17 cellular contexts compared by ENCODE assay signal in genomic region chr14:55546212-55546874, GRCh38. TPM values are rescaled to one million over a fixed set of nuclear protein-coding genes. Genes with fewer than 3 reads are reported as not detected.
DNase-seq lines count a peak whose midpoint lies in the region; ATAC-seq, FAIRE-seq and TF ChIP-seq lines count a peak whose summit lies in the region.
"Had no signal": no experiment of that assay in that cellular context is flagged by ENCODE, and none has a peak within 500 bp of the region (broad histone marks: within the 10 kb centered on the region; RNA-seq: fewer than 3 reads in every experiment).

No MANE protein-coding gene starts in this region.

- H3K36me3 Mint-ChIP-seq in natural killer cell: no peaks in the 10 kb centered on the region

- ATAC-seq in GM18858 (IDR thresholded peaks at IDR 0.05; ENCODE audit: unreplicated experiment): peak; percentile 42
- ATAC-seq in GM21390 (IDR thresholded peaks at IDR 0.05; ENCODE audit: unreplicated experiment): peak; percentile 55
- peak; percentile 44 for ATAC-seq in HG02973 (IDR thresholded peaks at IDR 0.05; ENCODE audit: unreplicated experiment)
- no peak for ATAC-seq in natural killer cell

- peak overlapping the region; percentile 95 for H3K27ac ChIP-seq in OCI-LY3 (ENCODE audit: low read length)
- H3K27ac ChIP-seq: psoas muscle had no signal

- TF ChIP-seq CTCF in OCI-LY3 (IDR thresholded peaks at IDR 0.05; ENCODE audit: low read depth, low read length) (no peak), natural killer cell (IDR thresholded peaks at IDR 0.05) (no peak), GM20000 (IDR thresholded peaks at IDR 0.05; ENCODE audit: extremely low read depth, missing control alignments) (no peak)

- peaks cover 5% of the 10 kb centered on the region for H3K36me3 ChIP-seq in OCI-LY3 (replicated peaks; ENCODE audit: low read depth, low read length)

- 0 out of 2 replicates have a peak, but pooled peaks cover 3% of the 10 kb centered on the region for H3K9me3 ChIP-seq in OCI-LY3 (ENCODE audit: insufficient read depth, low read length)
- H3K9me3 ChIP-seq: psoas muscle had no signal

- FAIRE-seq in RCC 7860 (lab: Jason Lieb, UNC): no peak

- H3K9me3 Mint-ChIP-seq in natural killer cell: no peaks in the 10 kb centered on the region
- H3K9me3 Mint-ChIP-seq: activated T-helper 2 cell treated with anti-CD3 and anti-CD28 coated beads, Interferon-gamma antibody, Interleukin-2, Interleukin-4, amounts not matched to agents 10 μg/mL and 5 μg/mL and 100 μg/mL, durations not matched to agents 14 hours and 24 hours and 36 hours had no signal

- H3K4me1 Mint-ChIP-seq in natural killer cell: no peaks in the 10 kb centered on the region

- H4K20me1 ChIP-seq in OCI-LY3 (ENCODE audit: insufficient read depth, low read length): no peaks in the 10 kb centered on the region

- peak overlapping the region; percentile 66 for H3K9ac ChIP-seq in OCI-LY3 (ENCODE audit: low read length)

- H3K4me3 ChIP-seq in OCI-LY3 (ENCODE audit: low read length): peak overlapping the region; percentile 64
- H3K4me3 ChIP-seq: psoas muscle had no signal

- H3K4me3 Mint-ChIP-seq in natural killer cell: no peak overlapping the region

- no peak overlapping the region for H3K27ac Mint-ChIP-seq in natural killer cell
- H3K27ac Mint-ChIP-seq: activated T-helper 2 cell treated with anti-CD3 and anti-CD28 coated beads, Interferon-gamma antibody, Interleukin-2, Interleukin-4, amounts not matched to agents 10 μg/mL and 5 μg/mL and 100 μg/mL, durations not matched to agents 14 hours and 24 hours and 36 hours had no signal

- peaks cover 16 to 27% of the 10 kb centered on the region in 2 donors for H3K27me3 Mint-ChIP-seq in natural killer cell (ENCODE audit: low read depth in 2 of 2)

- H3K79me2 ChIP-seq in OCI-LY3 (ENCODE audit: low read length): no peaks in the 10 kb centered on the region

- DNase-seq in RCC 7860 (ENCODE audit: low spot score) (no peak), natural killer cell (no peak), GM20000 (ENCODE audit: low spot score) (no peak)
- DNase-seq in effector CD8-positive, alpha-beta T cell (lab: John Stamatoyannopoulos, UW): no peak
- DNase-seq: activated CD4-positive, alpha-beta T cell treated with anti-CD3 and anti-CD28 coated beads for 4 hours; effector memory CD4-positive, alpha-beta T cell; islet precursor cell; KBM-7; NCI-H1694; NK-92 treated with Interleukin-12 subunit alpha and Interleukin-12 subunit beta, amount 100 ng/mL, for 24 hours; psoas muscle; SW 1271 had no signal

- intact Hi-C loops in natural killer cell (cut with micrococcal nuclease): no loop called here

- 0 out of 2 replicates have a peak overlapping the region, but pooled peaks have one; percentile 8 for H2AFZ ChIP-seq in OCI-LY3 (ENCODE audit: low read depth, low read length)

- peak overlapping the region; percentile 75 for H3K4me2 ChIP-seq in OCI-LY3 (ENCODE audit: low read length)

- no peaks in the 10 kb centered on the region for H3K27me3 ChIP-seq in OCI-LY3 (ENCODE audit: low read depth, low read length)

- H3K4me1 ChIP-seq in OCI-LY3 (ENCODE audit: low read length): peaks cover 66% of the 10 kb centered on the region
- H3K4me1 ChIP-seq: psoas muscle had no signal

RNA-seq across cellular contexts. Expression of gene KTN1, which starts 33.7 kb away (rescaled TPM):
- total RNA-seq in natural killer cell: 10 to 100 TPM; 63.1 to 96.7 (median 72.8) TPM

Comparison
In these comparisons a context has a peak if more than half of its experiments do, and no peak if none do; other contexts are left out.
1. ATAC-seq: peak in GM18858 (single experiment), GM21390 (single experiment) and HG02973 (single experiment); none in natural killer cell (0 of 3).